8 cellular contexts compared by ENCODE assay signal in the genomic region with DNA sequence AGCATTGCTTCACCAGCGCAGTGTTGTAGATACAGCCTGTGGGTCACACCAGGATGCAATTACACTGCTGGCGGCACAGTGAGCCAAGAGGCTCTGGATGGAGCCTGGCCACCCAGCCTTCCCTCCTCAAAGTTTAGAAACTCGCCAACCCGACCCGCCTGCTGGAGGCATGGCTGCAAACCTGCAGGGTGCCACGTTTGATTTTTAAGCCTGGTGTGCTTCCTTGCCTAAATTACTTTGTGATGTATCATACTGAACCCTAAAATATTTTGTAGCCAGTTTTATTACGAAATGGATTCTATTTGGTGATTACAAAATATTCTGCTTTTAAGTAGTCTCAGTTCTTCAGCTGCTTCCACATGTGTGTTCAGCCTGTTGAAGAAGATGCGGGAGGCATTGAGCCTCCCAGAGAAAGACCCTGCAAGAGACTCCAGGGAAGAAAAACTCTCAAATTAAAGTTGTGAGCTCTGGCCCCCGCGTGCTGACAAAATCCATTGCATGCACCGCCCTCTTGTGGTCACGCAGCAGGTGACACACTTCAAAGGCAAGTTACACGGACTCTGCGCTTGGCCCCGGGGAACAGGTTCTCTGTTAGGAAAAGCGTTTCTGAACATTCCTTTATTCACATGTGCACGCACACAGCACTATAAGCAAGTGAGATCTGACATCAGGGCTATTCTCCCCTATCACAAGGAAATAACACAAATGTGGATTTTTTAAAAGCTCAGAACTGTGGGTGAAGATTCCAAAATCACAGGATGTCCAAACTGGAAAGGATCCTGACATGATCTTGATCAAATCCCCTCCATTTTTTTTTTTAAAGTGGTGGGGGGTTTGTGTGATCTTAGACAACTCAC.
DNase-seq lines count a peak whose midpoint lies in the region; ATAC-seq and TF ChIP-seq lines count a peak whose summit lies in the region.

No MANE protein-coding gene starts in this region.

- H3F3A ChIP-seq in neural progenitor cell (ENCODE audit: low read depth) = no peaks in the 10 kb centered on the region

- H3K9me3 ChIP-seq in HEK293 (ENCODE audit: control insufficient read depth, insufficient read depth, low read depth, low read length) (no peaks in the 10 kb centered on the region), NT2/D1 (ENCODE audit: insufficient read depth, low read length) (no peaks in the 10 kb centered on the region), fibroblast of lung (ENCODE audit: control insufficient read depth, insufficient read depth, low read depth, low read length) (no peaks in the 10 kb centered on the region), neural progenitor cell (ENCODE audit: low read depth) (no peaks in the 10 kb centered on the region)

- H3K27ac ChIP-seq in HEK293 (ENCODE audit: extremely low read depth, low read depth, low read length) = no peak overlapping the region
- peak overlapping the region; percentile 26 for H3K27ac ChIP-seq in fibroblast of lung (ENCODE audit: insufficient read depth, low read length)
- H3K27ac ChIP-seq in neural progenitor cell = no peak overlapping the region

- H3K4me1 ChIP-seq in HEK293 (ENCODE audit: control insufficient read depth, insufficient read depth, low read length) (no peaks in the 10 kb centered on the region), NT2/D1 (ENCODE audit: insufficient read depth, insufficient read length) (peaks cover 3% of the 10 kb centered on the region), fibroblast of lung (ENCODE audit: control insufficient read depth, extremely low read depth, insufficient read depth, low read length) (no peaks in the 10 kb centered on the region), neural progenitor cell (no peaks in the 10 kb centered on the region)

- H3K79me2 ChIP-seq in fibroblast of lung (ENCODE audit: control insufficient read depth, insufficient read depth, low read length) = no peaks in the 10 kb centered on the region
- no peaks in the 10 kb centered on the region for H3K79me2 ChIP-seq in neural progenitor cell (ENCODE audit: low read depth)

- H3K27me3 Mint-ChIP-seq in neural progenitor cell (ENCODE audit: insufficient read depth, low read depth) = peaks cover 7% of the 10 kb centered on the region
- H3K27me3 Mint-ChIP-seq in stimulated activated naive CD8-positive, alpha-beta T cell treated with anti-CD3 and anti-CD28 coated beads, Interleukin-15, amount 100 ng/mL, for 72 hours = peaks cover 8% of the 10 kb centered on the region

- H2AFZ ChIP-seq in fibroblast of lung (ENCODE audit: low read length) (no peak overlapping the region), neural progenitor cell (replicated peaks) (peak overlapping the region; percentile 17)

- ATAC-seq in stimulated activated naive CD8-positive, alpha-beta T cell treated with anti-CD3 and anti-CD28 coated beads, Interleukin-15, amount 100 ng/mL, for 72 hours = no peak
- ATAC-seq in GM18858 (IDR thresholded peaks at IDR 0.05; ENCODE audit: unreplicated experiment) = no peak

- peaks cover 12% of the 10 kb centered on the region for H3K4me1 Mint-ChIP-seq in neural progenitor cell
- no peaks in the 10 kb centered on the region for H3K4me1 Mint-ChIP-seq in stimulated activated naive CD8-positive, alpha-beta T cell treated with anti-CD3 and anti-CD28 coated beads, Interleukin-15, amount 100 ng/mL, for 72 hours

- H3K9ac ChIP-seq in NT2/D1 (ENCODE audit: insufficient read length, low read depth) = no peak overlapping the region
- no peak overlapping the region for H3K9ac ChIP-seq in fibroblast of lung (ENCODE audit: insufficient read depth, low read length)
- H3K9ac ChIP-seq in neural progenitor cell = no peak overlapping the region

- DNase-seq in BJ (ENCODE audit: low read depth) (peak; percentile 84), NT2/D1 (ENCODE audit: low read depth, low spot score) (peak; percentile 48), activated T-cell treated with anti-CD3 and anti-CD28 coated beads for 4 hours (peak; percentile 37), fibroblast of lung (ENCODE audit: low read depth in 2 of 2) (peak; percentile 55 to 73), neural progenitor cell (ENCODE audit: low spot score) (peak; percentile 82)
- DNase-seq in stimulated activated naive CD8-positive, alpha-beta T cell treated with anti-CD3 and anti-CD28 coated beads, Interleukin-15, amount 100 ng/mL, for 72 hours = peak; percentile 43 to 53

- H3K27ac Mint-ChIP-seq in neural progenitor cell = peak overlapping the region; percentile 46
- H3K27ac Mint-ChIP-seq in stimulated activated naive CD8-positive, alpha-beta T cell treated with anti-CD3 and anti-CD28 coated beads, Interleukin-15, amount 100 ng/mL, for 72 hours = no peak overlapping the region

- H3K36me3 ChIP-seq in BJ (ENCODE audit: control insufficient read depth, insufficient read depth, low read length) (no peaks in the 10 kb centered on the region), HEK293 (ENCODE audit: control insufficient read depth in 2 of 2, insufficient read depth in 1 of 2, low read length in 2 of 2) (no peaks in the 10 kb centered on the region), NT2/D1 (ENCODE audit: insufficient read depth, insufficient read length, low read length) (no peaks in the 10 kb centered on the region), fibroblast of lung (ENCODE audit: control insufficient read depth, insufficient read depth, low read length) (no peaks in the 10 kb centered on the region), neural progenitor cell (no peaks in the 10 kb centered on the region)

- POLR2A ChIA-PET in BJ (lab: Charles Lee) (no interaction called here), HEK293 (lab: Yijun Ruan, JAX) (no interaction called here)

- H3K4me3 ChIP-seq in BJ (ENCODE audit: low read depth, low read length) (no peak overlapping the region), HEK293 (ENCODE audit: low read depth, low read length) (no peak overlapping the region), NT2/D1 (ENCODE audit: insufficient read length, low read depth) (no peak overlapping the region), fibroblast of lung (replicated peaks in 1 of 4; ENCODE audit: control extremely low read depth in 1 of 4, insufficient read depth in 1 of 4, low read depth in 3 of 4, low read length in 4 of 4) (peak overlapping the region in 1 of 4 experiments; percentile 9), neural progenitor cell (no peak overlapping the region)

- TF ChIP-seq CTCF in BJ (IDR thresholded peaks at IDR 0.05; ENCODE audit: insufficient read depth, low read depth, low read length) (peak; percentile 78), HEK293 (tag by site-specific recombination; IDR thresholded peaks at IDR 0.05) (peak; percentile 54; the same call in 1 of the 2 replicates), fibroblast of lung (conservative IDR thresholded peaks at IDR 0.05 in 1 of 2, IDR thresholded peaks at IDR 0.05 in 1 of 2; ENCODE audit: low read depth in 1 of 2, low read length in 2 of 2) (peak; percentile 82 to 93), neural progenitor cell (IDR thresholded peaks at IDR 0.05) (peak; percentile 95)

- peaks cover 11% of the 10 kb centered on the region for H3K9me3 Mint-ChIP-seq in neural progenitor cell
- no peaks in the 10 kb centered on the region for H3K9me3 Mint-ChIP-seq in stimulated activated naive CD8-positive, alpha-beta T cell treated with anti-CD3 and anti-CD28 coated beads, Interleukin-15, amount 100 ng/mL, for 72 hours

- H3K4me3 Mint-ChIP-seq in neural progenitor cell = no peak overlapping the region
- H3K4me3 Mint-ChIP-seq in stimulated activated naive CD8-positive, alpha-beta T cell treated with anti-CD3 and anti-CD28 coated beads, Interleukin-15, amount 100 ng/mL, for 72 hours = no peak overlapping the region

- H3K4me2 ChIP-seq in fibroblast of lung (ENCODE audit: extremely low read depth, insufficient read depth, low read length) (peak overlapping the region; percentile 42), neural progenitor cell (no peak overlapping the region)

- no peaks in the 10 kb centered on the region for H3K27me3 ChIP-seq in BJ (ENCODE audit: control insufficient read depth, insufficient read depth, low read length)
- peaks cover 2% of the 10 kb centered on the region for H3K27me3 ChIP-seq in NT2/D1 (ENCODE audit: insufficient read depth, insufficient read length)
- no peaks in the 10 kb centered on the region for H3K27me3 ChIP-seq in fibroblast of lung (ENCODE audit: control insufficient read depth, insufficient read depth, low read length)
- H3K27me3 ChIP-seq in neural progenitor cell = no peaks in the 10 kb centered on the region

- H3K36me3 Mint-ChIP-seq in neural progenitor cell = no peaks in the 10 kb centered on the region

- H4K20me1 ChIP-seq in fibroblast of lung (ENCODE audit: control insufficient read depth, extremely low read depth, insufficient read depth, low read length) (no peaks in the 10 kb centered on the region), neural progenitor cell (ENCODE audit: low read depth) (no peaks in the 10 kb centered on the region)

- CTCF ChIA-PET in BJ (lab: Yijun Ruan, JAX) (interaction anchor here (0.6 to 6.1 kb wide), 40 partner anchors 10 to 427 kb away, joined by 3 to 84 read pairs (median 6); a partner anchor contains a TSS), HEK293 (lab: Yijun Ruan, JAX) (interaction anchor here (0.5 to 2.6 kb wide), 41 partner anchors 11 to 1573 kb away, joined by 3 to 24 read pairs (median 4); no protein-coding TSS in a partner anchor)

TF ChIP-seq in HEK293, 187 proteins besides CTCF, POLR2A, EP300 and RAD21:
- TF ChIP-seq ZNF654 (tag by site-specific recombination; IDR thresholded peaks at IDR 0.05; ENCODE audit: low read depth) = peak; percentile 70
- no peak for TF ChIP-seq ZNF423 (tag by site-specific recombination; IDR thresholded peaks at IDR 0.05)
